Comparison of ENCODE assay signal across 8 cellular contexts in the genomic region with DNA sequence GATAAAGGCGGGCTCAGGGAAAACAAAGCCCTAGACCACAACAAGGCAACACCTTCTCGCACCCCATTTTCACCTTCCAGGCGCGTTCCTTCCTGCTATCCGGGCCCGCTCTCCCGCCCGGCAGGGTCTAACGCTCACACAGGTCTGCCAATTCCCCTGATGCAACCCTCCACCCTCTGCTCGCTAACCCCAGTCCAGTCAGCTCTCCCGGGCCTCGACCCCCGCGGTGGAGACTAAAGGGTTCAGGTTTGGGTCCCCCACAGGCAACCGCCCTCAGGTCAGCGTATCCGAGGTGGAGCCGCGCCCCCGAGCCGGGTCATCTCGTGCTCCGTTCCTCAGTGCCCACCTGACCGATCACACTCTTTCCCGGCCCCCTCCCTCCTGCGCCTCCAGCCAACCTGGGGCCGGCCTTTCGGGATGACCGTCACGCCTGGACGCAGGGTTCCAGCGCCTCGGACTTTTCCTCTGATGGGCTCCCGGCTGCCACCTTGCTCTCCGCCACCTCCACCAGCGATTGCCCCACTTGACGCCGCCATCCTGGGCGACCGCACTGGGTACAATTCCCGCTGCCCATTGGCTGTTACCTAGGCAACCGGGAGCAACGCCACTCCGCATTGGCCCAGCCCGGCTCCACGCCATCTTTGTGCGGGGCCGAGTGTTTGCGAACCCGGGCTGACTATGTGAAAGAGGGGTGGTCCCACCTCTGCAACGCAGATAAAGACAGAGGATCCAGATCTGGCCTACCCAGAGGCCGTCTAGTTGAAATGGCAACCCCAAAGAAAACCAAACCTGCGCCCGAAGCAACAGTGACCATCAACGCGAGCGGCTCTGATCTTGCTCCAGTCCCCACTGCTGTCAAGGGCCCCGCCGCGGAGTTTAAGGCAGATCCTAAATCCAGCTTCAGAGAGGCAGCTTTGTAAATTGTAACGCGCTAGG. TPM values are rescaled to one million over a fixed set of nuclear protein-coding genes. Genes with fewer than 3 reads are reported as not detected.
A peak's percentile ranks its signal among the peaks of the same experiment; 100 is the strongest.
DNase-seq lines count a peak whose midpoint lies in the region; ATAC-seq and TF ChIP-seq lines count a peak whose summit lies in the region.

A gene (minus strand): TSS at position 552 of the 936 bp plus-strand sequence. CDS start 13,847 bp downstream, outside the sequence.

- peak within 1 kb of the TSS; percentile 95 to 96 (median 95) for H3K4me3 Mint-ChIP-seq in nephron

- TF ChIP-seq CTCF in nephron (IDR thresholded peaks at IDR 0.05; ENCODE audit: unreplicated experiment in 3 of 3), result no peak

- peak; percentile 98 for ATAC-seq in GM21786 (IDR thresholded peaks at IDR 0.05; ENCODE audit: unreplicated experiment)

- peaks cover 12% of the 10 kb centered on the region for H3K4me1 Mint-ChIP-seq in nephron

- peaks cover 3% of the 10 kb centered on the region for H3K36me3 Mint-ChIP-seq in nephron (ENCODE audit: low read depth)

- peak within 1 kb of the TSS; percentile 90 to 95 (median 93) for H3K27ac Mint-ChIP-seq in nephron

- no peaks in the 10 kb centered on the region for H3K27me3 Mint-ChIP-seq in nephron (ENCODE audit: low read depth)

- no peaks in the 10 kb centered on the region for H3K9me3 Mint-ChIP-seq in nephron

- DNase-seq in DMS79 treated with DMSO at 0.1 percent for 48 hours (lab: John Stamatoyannopoulos, UW) (peak; percentile 75), LHCN-M2 (ENCODE audit: low read depth) (peak; percentile 88), RPMI8226 (peak; percentile 12), activated gamma-delta T cell (lab: John Stamatoyannopoulos, UW) (peak; percentile 70), fibroblast of the conjunctiva (ENCODE audit: low read depth) (peak; percentile 82)
- DNase-seq in stimulated activated naive CD4-positive, alpha-beta T cell treated with Interleukin-2 at 50 U/mL for 16 hours (lab: John Stamatoyannopoulos, UW), result peak; percentile 92

RNA-seq across cellular contexts. Expression of the gene that starts here (rescaled TPM):
- total RNA-seq in LHCN-M2 (2014; rRNA removed), result 3.7 and 4.3 TPM in 2 replicates
- polyA plus RNA-seq in LHCN-M2 (2012), result 16.0 TPM

Comparison
In these comparisons a context has a peak if more than half of its experiments do, and no peak if none do; other contexts are left out.
1. Peak in every context shown above with its lines: DNase-seq and ATAC-seq.
2. DNase-seq: peak in every context shown above with its lines; median percentile 92 in stimulated activated naive CD4-positive, alpha-beta T cell treated with Interleukin-2 at 50 U/mL for 16 hours; 88 in LHCN-M2; 82 in fibroblast of the conjunctiva; 75 in DMS79 treated with DMSO at 0.1 percent for 48 hours; 70 in activated gamma-delta T cell; 12 in RPMI8226.